In genomic region chr2:156589381-156590079, GRCh38 we compare ENCODE assay signal across 8 cellular contexts.
A peak's percentile ranks its signal among the peaks of the same experiment; 100 is the strongest.
DNase-seq lines count a peak whose midpoint lies in the region; ATAC-seq and TF ChIP-seq lines count a peak whose summit lies in the region.

No MANE protein-coding gene starts in this region.

- peak; percentile 39 for TF ChIP-seq CTCF in astrocyte of the spinal cord (IDR thresholded peaks at IDR 0.05; ENCODE audit: low read depth, low read length)

- DNase-seq in DMS114 treated with DMSO at 0.1 percent for 48 hours (lab: John Stamatoyannopoulos, UW; ENCODE audit: unreplicated experiment) (peak; percentile 25), NCI-H748 treated with DMSO at 0.1 percent for 48 hours (lab: John Stamatoyannopoulos, UW) (peak; percentile 67), astrocyte of the spinal cord (ENCODE audit: low read depth, low spot score) (peak; percentile 62), inferior parietal cortex (ENCODE audit: extremely low spot score) (peak; percentile 72), superior temporal gyrus (ENCODE audit: extremely low spot score) (peak; percentile 83)

- in situ Hi-C loops in astrocyte of the spinal cord (cut with HindIII; ENCODE audit: low sequenced_read_pairs), result no loop called here

- ATAC-seq in GM18907 (IDR thresholded peaks at IDR 0.05; ENCODE audit: unreplicated experiment) (peak; percentile 78), HG03139 (IDR thresholded peaks at IDR 0.05; ENCODE audit: unreplicated experiment) (peak; percentile 61), HG02970 (IDR thresholded peaks at IDR 0.05; ENCODE audit: low FRiP score, unreplicated experiment) (no peak)

- no peak overlapping the region for H3K4me3 ChIP-seq in astrocyte of the spinal cord (ENCODE audit: low read depth, low read length)

Comparison
In these comparisons a context has a peak if more than half of its experiments do, and no peak if none do; other contexts are left out.
1. DNase-seq: peak in every context shown above with its lines; median percentile 83 in superior temporal gyrus; 72 in inferior parietal cortex; 67 in NCI-H748 treated with DMSO at 0.1 percent for 48 hours; 62 in astrocyte of the spinal cord; 25 in DMS114 treated with DMSO at 0.1 percent for 48 hours.